21 cellular contexts compared by ENCODE assay signal in genomic region chr1:236622407-236622806, GRCh38. TPM values are rescaled to one million over a fixed set of nuclear protein-coding genes. Genes with fewer than 3 reads are reported as not detected.
DNase-seq lines count a peak whose midpoint lies in the region; ATAC-seq and TF ChIP-seq lines count a peak whose summit lies in the region.
"Had no signal": no experiment of that assay in that cellular context is flagged by ENCODE, and none has a peak within 500 bp of the region (broad histone marks: within the 10 kb centered on the region; RNA-seq: fewer than 3 reads in every experiment).

No MANE protein-coding gene starts in this region.

- no peak overlapping the region for H2BK120ac ChIP-seq in mesendoderm (ENCODE audit: low read depth, low read length)

- no peak for TF ChIP-seq POLR2A in testis (IDR thresholded peaks at IDR 0.05)

- no peak overlapping the region for H2BK15ac ChIP-seq in mesendoderm (replicated peaks; ENCODE audit: low read depth)

- DNase-seq in mesendoderm (no peak), psoas muscle (no peak), C1 segment of cervical spinal cord (lab: John Stamatoyannopoulos, UW) (no peak), testis (no peak)
- DNase-seq: AML-193; CD4-positive, alpha-beta memory T cell; CD4-positive, CD25-positive, alpha-beta regulatory T cell; CD8-positive, alpha-beta memory T cell; COR-L47; DMS 273 treated with DMSO at 0.1 percent for 48 hours; DMS153; DMS53; DMS79; DND-41; EL; GDM1 had no signal

- POLR2A ChIA-PET in HEK293 (lab: Yijun Ruan, JAX): no interaction called here

- H3K27ac ChIP-seq in HEK293 (ENCODE audit: extremely low read depth, low read depth, low read length) (no peak overlapping the region), mesendoderm (ENCODE audit: low read depth, low read length) (no peak overlapping the region), psoas muscle (peak overlapping the region; percentile 75), testis (no peak overlapping the region)
- H3K27ac ChIP-seq: 22Rv1; A549; BLaER1 treated with 17β-estradiol and CSF1 and Interleukin-3, amounts not matched to agents 10 nM and 100 nM had no signal

- no peak overlapping the region for H3K4ac ChIP-seq in mesendoderm (ENCODE audit: low read depth, low read length)

- H3K79me1 ChIP-seq in mesendoderm (ENCODE audit: low read length): no peaks in the 10 kb centered on the region

- no peak overlapping the region for H3K9ac ChIP-seq in mesendoderm (ENCODE audit: low read length)
- H3K9ac ChIP-seq: BLaER1 treated with 17β-estradiol and CSF1 and Interleukin-3, amounts not matched to agents 10 nM and 100 nM had no signal

- intact Hi-C loops in psoas muscle (cut with DNase I) (loop anchor here in 1 of 2 donors (5.0 kb wide), 1 partner anchor 35 kb away; no protein-coding TSS in a partner anchor), testis (cut with DNase I; ENCODE audit: low total_unique reads) (no loop called here)

- no peaks in the 10 kb centered on the region for H3K4me1 ChIP-seq in HEK293 (ENCODE audit: control insufficient read depth, insufficient read depth, low read length)
- H3K4me1 ChIP-seq in mesendoderm (ENCODE audit: control insufficient read depth, low read depth, low read length): no peaks in the 10 kb centered on the region
- H3K4me1 ChIP-seq in psoas muscle: peaks cover 20% of the 10 kb centered on the region
- H3K4me1 ChIP-seq in testis: no peaks in the 10 kb centered on the region
- H3K4me1 ChIP-seq: A549; BLaER1 treated with 17β-estradiol and CSF1 and Interleukin-3, amounts not matched to agents 10 nM and 100 nM had no signal

- H3K56ac ChIP-seq in mesendoderm (ENCODE audit: low read length): no peak overlapping the region

- H3K18ac ChIP-seq in mesendoderm (ENCODE audit: low read length): no peak overlapping the region

- H4K8ac ChIP-seq in mesendoderm (ENCODE audit: low read depth, low read length): no peak overlapping the region

- no peaks in the 10 kb centered on the region for H3K36me3 ChIP-seq in HEK293 (ENCODE audit: control insufficient read depth in 2 of 2, insufficient read depth in 1 of 2, low read length in 2 of 2)
- H3K36me3 ChIP-seq in mesendoderm (ENCODE audit: control insufficient read depth, insufficient read depth, low read length): no peaks in the 10 kb centered on the region
- H3K36me3 ChIP-seq in psoas muscle (ENCODE audit: insufficient read depth in 1 of 2, low read depth in 1 of 2): no peaks in the 10 kb centered on the region
- no peaks in the 10 kb centered on the region for H3K36me3 ChIP-seq in testis (ENCODE audit: low read depth, missing control alignments)
- H3K36me3 ChIP-seq: BLaER1 treated with 17β-estradiol and CSF1 and Interleukin-3, amounts not matched to agents 10 nM and 100 nM had no signal

- H3K79me2 ChIP-seq in mesendoderm (ENCODE audit: control insufficient read depth, insufficient read depth, low read length): no peaks in the 10 kb centered on the region

- H3K23ac ChIP-seq in mesendoderm (ENCODE audit: low read length): no peak overlapping the region

- WGBS in mesendoderm (ENCODE audit: extremely low coverage, insufficient coverage, low lambda C conversion rate): no CpG with 5 or more reads among the region's 3 CpGs
- 53 to 55% (median 53%) methylated on average over 3 of the region's 3 CpGs for WGBS in psoas muscle, 3 donors
- WGBS in testis, 2 donors: 53 to 59% methylated on average over 3 of the region's 3 CpGs

- no peak for TF ChIP-seq CTCF in HEK293 (tag by site-specific recombination; IDR thresholded peaks at IDR 0.05)
- no peak for TF ChIP-seq CTCF in psoas muscle (IDR thresholded peaks at IDR 0.05)
- no peak for TF ChIP-seq CTCF in testis (IDR thresholded peaks at IDR 0.05)

- H3K27me3 ChIP-seq in mesendoderm (ENCODE audit: insufficient read depth, low read length, poor library complexity): no peaks in the 10 kb centered on the region
- H3K27me3 ChIP-seq in psoas muscle (ENCODE audit: insufficient read depth in 3 of 3, low read length in 2 of 3): no peaks in the 10 kb centered on the region
- no peaks in the 10 kb centered on the region for H3K27me3 ChIP-seq in testis
- H3K27me3 ChIP-seq: BLaER1 treated with 17β-estradiol and CSF1 and Interleukin-3, amounts not matched to agents 10 nM and 100 nM had no signal

- no peak overlapping the region for H2BK5ac ChIP-seq in mesendoderm (ENCODE audit: low read length)

- no peak for ATAC-seq in psoas muscle
- ATAC-seq: A549, GM12878 had no signal

- no peak overlapping the region for H4K5ac ChIP-seq in mesendoderm (ENCODE audit: low read length)

- H3K4me2 ChIP-seq in mesendoderm (ENCODE audit: low read length): no peak overlapping the region
- H3K4me2 ChIP-seq: A549; BLaER1 treated with 17β-estradiol and CSF1 and Interleukin-3, amounts not matched to agents 10 nM and 100 nM had no signal

- H3K9me3 ChIP-seq in HEK293 (ENCODE audit: control insufficient read depth, insufficient read depth, low read depth, low read length) (0 out of 2 replicates have a peak, but pooled peaks cover 2% of the 10 kb centered on the region), psoas muscle (peaks cover 5% of the 10 kb centered on the region), testis (no peaks in the 10 kb centered on the region)

- CTCF ChIA-PET in HEK293 (lab: Yijun Ruan, JAX): interaction anchor here (0.6 to 3.6 kb wide), 3 partner anchors 13 to 247 kb away, joined by 3 to 13 read pairs (median 3); no protein-coding TSS in a partner anchor

- no peak overlapping the region for H2AK5ac ChIP-seq in mesendoderm (ENCODE audit: low read length)

- H3K4me3 ChIP-seq in HEK293 (ENCODE audit: low read depth, low read length): no peak overlapping the region
- H3K4me3 ChIP-seq in mesendoderm (ENCODE audit: low read length): peak overlapping the region; percentile 6
- no peak overlapping the region for H3K4me3 ChIP-seq in psoas muscle
- no peak overlapping the region for H3K4me3 ChIP-seq in testis
- H3K4me3 ChIP-seq: A549; BLaER1 treated with 17β-estradiol and CSF1 and Interleukin-3, amounts not matched to agents 10 nM and 100 nM; GM12878 had no signal

TF ChIP-seq in HEK293, 187 proteins besides CTCF, POLR2A, EP300 and RAD21:
- no peak for TF ChIP-seq ZSCAN5A (tag by site-specific recombination; IDR thresholded peaks at IDR 0.05)
- peak; percentile 45 for TF ChIP-seq SETDB1 (IDR thresholded peaks at IDR 0.05; ENCODE audit: insufficient read length, low read length)
- TF ChIP-seq GFI1B (tag by site-specific recombination; IDR thresholded peaks at IDR 0.05): no peak
- TF ChIP-seq YY2 (tag by site-specific recombination; IDR thresholded peaks at IDR 0.05): no peak
- peak; percentile 99 for TF ChIP-seq ZNF707 (tag by site-specific recombination; IDR thresholded peaks at IDR 0.05)
- no peak for TF ChIP-seq ZNF501 (tag by site-specific recombination; IDR thresholded peaks at IDR 0.05)
- no peak for TF ChIP-seq ZNF830 (tag by site-specific recombination; IDR thresholded peaks at IDR 0.05; ENCODE audit: low read depth)
- no peak for TF ChIP-seq ZNF266 (tag by site-specific recombination; IDR thresholded peaks at IDR 0.05; ENCODE audit: low read depth)
- TF ChIP-seq ZNF174 (tag by site-specific recombination; IDR thresholded peaks at IDR 0.05): no peak
- no peak for TF ChIP-seq SP7 (tag by site-specific recombination; IDR thresholded peaks at IDR 0.05)
- TF ChIP-seq ZNF449 (tag by site-specific recombination; IDR thresholded peaks at IDR 0.05): no peak
- no peak for TF ChIP-seq ZBTB17 (tag by site-specific recombination; IDR thresholded peaks at IDR 0.05)
- no peak for TF ChIP-seq AEBP2 (tag by site-specific recombination; IDR thresholded peaks at IDR 0.05; ENCODE audit: borderline replicate concordance)
- TF ChIP-seq TRIM28 (IDR thresholded peaks at IDR 0.05; ENCODE audit: borderline replicate concordance, low read length): peak; percentile 79; the same call in 1 of the 2 replicates
- TF ChIP-seq ZNF677 (tag by site-specific recombination; IDR thresholded peaks at IDR 0.05): no peak

RNA-seq across cellular contexts. Expression of gene HEATR1, which starts 18.1 kb away (rescaled TPM):
- polyA plus RNA-seq in mesendoderm (2013, experiment 1 of 2): 34.2 TPM
- 33.3 TPM for polyA plus RNA-seq in mesendoderm (2013, experiment 2 of 2)
- total RNA-seq in psoas muscle (10 to 100 TPM; 11.2 to 23.9 (median 17.4) TPM), testis (10 to 100 TPM; 51.7 to 57.7 TPM)
- polyA plus RNA-seq in psoas muscle (10 to 100 TPM in 1 of 3 donors, 1 to 10 TPM in 2; 4.5 to 14.2 (median 9.6) TPM), testis (ENCODE audit: insufficient read depth, low read depth, low replicate concordance) (27.9 TPM)
